23 cellular contexts compared by ENCODE assay signal in genomic region chr12:10701843-10702242, GRCh38. TPM values are rescaled to one million over a fixed set of nuclear protein-coding genes. Genes with fewer than 3 reads are reported as not detected.
DNase-seq lines count a peak whose midpoint lies in the region; ATAC-seq, FAIRE-seq and TF ChIP-seq lines count a peak whose summit lies in the region.
"Had no signal": no experiment of that assay in that cellular context is flagged by ENCODE, and none has a peak within 500 bp of the region (broad histone marks: within the 10 kb centered on the region; RNA-seq: fewer than 3 reads in every experiment).

No MANE protein-coding gene starts in this region.

- no peak for TF ChIP-seq CTCF in breast epithelium (IDR thresholded peaks at IDR 0.05)
- no peak for TF ChIP-seq CTCF in MCF 10A (IDR thresholded peaks at IDR 0.05; ENCODE audit: unreplicated experiment)
- no peak for TF ChIP-seq CTCF in MM.1S (IDR thresholded peaks at IDR 0.05; ENCODE audit: low read length)

- H4K20me1 ChIP-seq in MM.1S (ENCODE audit: insufficient read depth, low read length): no peaks in the 10 kb centered on the region

- no peaks in the 10 kb centered on the region for H3K4me1 ChIP-seq in breast epithelium
- H3K4me1 ChIP-seq in MM.1S (ENCODE audit: low read length): peaks cover 4% of the 10 kb centered on the region
- H3K4me1 ChIP-seq: prostate gland had no signal

- no peak overlapping the region for H3K4me3 Mint-ChIP-seq in MCF 10A (ENCODE audit: unreplicated experiment)
- no peak overlapping the region for H3K4me3 Mint-ChIP-seq in activated T-helper 2 cell treated with anti-CD3 and anti-CD28 coated beads, Interferon-gamma antibody, Interleukin-2, Interleukin-4, amounts not matched to agents 10 μg/mL and 5 μg/mL and 100 μg/mL, durations not matched to agents 14 hours and 24 hours and 36 hours (ENCODE audit: low read depth)
- peak overlapping the region; percentile 37 for H3K4me3 Mint-ChIP-seq in stimulated activated effector memory CD8-positive, alpha-beta T cell treated with anti-CD3 and anti-CD28 coated beads, Interleukin-12 subunit alpha, Interleukin-12 subunit beta, amount 100 ng/mL, for 72 hours
- H3K4me3 Mint-ChIP-seq: activated naive CD4-positive, alpha-beta T cell treated with anti-CD3 and anti-CD28 coated beads for 36 hours; CD4-positive, alpha-beta T cell; memory B cell had no signal

- peaks cover 12% of the 10 kb centered on the region for H3F3A ChIP-seq in MM.1S (ENCODE audit: insufficient read depth, low read length)

- POLR2A ChIA-PET in MCF 10A (lab: Yijun Ruan, JAX): interaction anchor here (0.9 kb wide), 1 partner anchor 493 kb away, joined by 3 read pairs; no protein-coding TSS in a partner anchor

- H3K36me3 Mint-ChIP-seq in MCF 10A (ENCODE audit: insufficient read depth, unreplicated experiment): peaks cover 100% of the 10 kb centered on the region
- peaks cover 60% of the 10 kb centered on the region for H3K36me3 Mint-ChIP-seq in activated T-helper 2 cell treated with anti-CD3 and anti-CD28 coated beads, Interferon-gamma antibody, Interleukin-2, Interleukin-4, amounts not matched to agents 10 μg/mL and 5 μg/mL and 100 μg/mL, durations not matched to agents 14 hours and 24 hours and 36 hours (ENCODE audit: low read depth)
- H3K36me3 Mint-ChIP-seq in stimulated activated effector memory CD8-positive, alpha-beta T cell treated with anti-CD3 and anti-CD28 coated beads, Interleukin-12 subunit alpha, Interleukin-12 subunit beta, amount 100 ng/mL, for 72 hours: peaks cover 97% of the 10 kb centered on the region
- H3K36me3 Mint-ChIP-seq: memory B cell had no signal

- H3K27ac ChIP-seq in breast epithelium (peak overlapping the region; percentile 1 to 40), MM.1S (ENCODE audit: low read length) (peak overlapping the region; percentile 53; the same call in 1 of the 2 replicates)
- H3K27ac ChIP-seq: dorsolateral prefrontal cortex, epithelial cell of prostate, heart right ventricle, prostate gland, stomach had no signal

- peak overlapping the region; percentile 72 for H3K4me2 ChIP-seq in MM.1S (ENCODE audit: low read depth, low read length)

- no peaks in the 10 kb centered on the region for H3K79me2 ChIP-seq in MM.1S (ENCODE audit: low read length)

- no peak overlapping the region for H3K27ac Mint-ChIP-seq in MCF 10A (ENCODE audit: low read depth, unreplicated experiment)
- peak overlapping the region; percentile 47 for H3K27ac Mint-ChIP-seq in activated T-helper 2 cell treated with anti-CD3 and anti-CD28 coated beads, Interferon-gamma antibody, Interleukin-2, Interleukin-4, amounts not matched to agents 10 μg/mL and 5 μg/mL and 100 μg/mL, durations not matched to agents 14 hours and 24 hours and 36 hours
- H3K27ac Mint-ChIP-seq in stimulated activated effector memory CD8-positive, alpha-beta T cell treated with anti-CD3 and anti-CD28 coated beads, Interleukin-12 subunit alpha, Interleukin-12 subunit beta, amount 100 ng/mL, for 72 hours: peak overlapping the region; percentile 82
- H3K27ac Mint-ChIP-seq: CD4-positive, alpha-beta T cell; memory B cell had no signal

- no peak for ATAC-seq in stimulated activated effector memory CD8-positive, alpha-beta T cell treated with anti-CD3 and anti-CD28 coated beads, Interleukin-12 subunit alpha, Interleukin-12 subunit beta, amount 100 ng/mL, for 72 hours
- ATAC-seq: heart right ventricle had no signal

- H3K27me3 Mint-ChIP-seq in MCF 10A (ENCODE audit: insufficient read depth, unreplicated experiment): no peaks in the 10 kb centered on the region
- no peaks in the 10 kb centered on the region for H3K27me3 Mint-ChIP-seq in activated T-helper 2 cell treated with anti-CD3 and anti-CD28 coated beads, Interferon-gamma antibody, Interleukin-2, Interleukin-4, amounts not matched to agents 10 μg/mL and 5 μg/mL and 100 μg/mL, durations not matched to agents 14 hours and 24 hours and 36 hours (ENCODE audit: low read depth)
- H3K27me3 Mint-ChIP-seq: CD4-positive, alpha-beta T cell; memory B cell had no signal

- H3K9me3 Mint-ChIP-seq in MCF 10A (ENCODE audit: unreplicated experiment): no peaks in the 10 kb centered on the region
- H3K9me3 Mint-ChIP-seq in activated T-helper 2 cell treated with anti-CD3 and anti-CD28 coated beads, Interferon-gamma antibody, Interleukin-2, Interleukin-4, amounts not matched to agents 10 μg/mL and 5 μg/mL and 100 μg/mL, durations not matched to agents 14 hours and 24 hours and 36 hours: no peaks in the 10 kb centered on the region
- no peaks in the 10 kb centered on the region for H3K9me3 Mint-ChIP-seq in stimulated activated effector memory CD8-positive, alpha-beta T cell treated with anti-CD3 and anti-CD28 coated beads, Interleukin-12 subunit alpha, Interleukin-12 subunit beta, amount 100 ng/mL, for 72 hours
- H3K9me3 Mint-ChIP-seq: activated naive CD4-positive, alpha-beta T cell treated with anti-CD3 and anti-CD28 coated beads for 36 hours; CD4-positive, alpha-beta T cell; memory B cell had no signal

- H3K9me2 ChIP-seq in MM.1S (replicated peaks; ENCODE audit: insufficient read depth, low read length): no peaks in the 10 kb centered on the region

- H3K27me3 ChIP-seq in breast epithelium (no peaks in the 10 kb centered on the region), MM.1S (replicated peaks; ENCODE audit: insufficient read depth, low read length) (no peaks in the 10 kb centered on the region)
- H3K27me3 ChIP-seq: dorsolateral prefrontal cortex, heart right ventricle, stomach, tibial nerve had no signal

- no TSS peak for BruUV-seq in MCF 10A (replicated peaks; lab: Mats Ljungman, UMichigan)

- H3K4me3 ChIP-seq in breast epithelium (no peak overlapping the region), MM.1S (ENCODE audit: low read length) (peak overlapping the region; percentile 40)
- H3K4me3 ChIP-seq: dorsolateral prefrontal cortex, heart right ventricle, prostate gland, stomach, tibial nerve had no signal

- no peak overlapping the region for H3K9ac ChIP-seq in MM.1S (ENCODE audit: low read length)

- DNase-seq in breast epithelium (ENCODE audit: low spot score in 2 of 2) (no peak), MCF 10A (ENCODE audit: unreplicated experiment) (no peak), MM.1S (no peak), islet precursor cell (no peak), urothelium cell line (ENCODE audit: low spot score) (no peak), medulla oblongata (ENCODE audit: extremely low spot score) (no peak)
- DNase-seq in activated T-helper 2 cell treated with anti-CD3 and anti-CD28 coated beads, Interferon-gamma antibody, Interleukin-2, Interleukin-4, amounts not matched to agents 10 μg/mL and 5 μg/mL and 100 μg/mL, durations not matched to agents 14 hours and 24 hours and 36 hours (ENCODE audit: low spot score): no peak
- DNase-seq in stimulated activated effector memory CD8-positive, alpha-beta T cell treated with anti-CD3 and anti-CD28 coated beads, Interleukin-12 subunit alpha, Interleukin-12 subunit beta, amount 100 ng/mL, for 72 hours (ENCODE audit: low spot score in 2 of 2): no peak
- DNase-seq: CD4-positive, alpha-beta T cell; cerebellar nuclear complex; dorsolateral prefrontal cortex; heart right ventricle; KG1; NCI-H1436 treated with DMSO at 0.1 percent for 48 hours; NCI-H69; RPMI8226; stomach had no signal

- no peak for FAIRE-seq in urothelium cell line (lab: Jason Lieb, UNC)

- H2AFZ ChIP-seq in MM.1S (ENCODE audit: low read length): peak overlapping the region; percentile 20; the same call in 1 of the 2 replicates

- TF ChIP-seq POLR2A in breast epithelium (IDR thresholded peaks at IDR 0.05): no peak

- H3K9me3 ChIP-seq in breast epithelium: no peaks in the 10 kb centered on the region
- no peaks in the 10 kb centered on the region for H3K9me3 ChIP-seq in MM.1S (replicated peaks; ENCODE audit: insufficient read depth, low read length)
- H3K9me3 ChIP-seq: heart right ventricle, prostate gland, stomach, tibial nerve had no signal

- intact Hi-C loops in breast epithelium (cut with DNase I; ENCODE audit: low total_unique reads): no loop called here
- intact Hi-C loops in MCF 10A (cut with micrococcal nuclease): loop anchor here (2.0 kb wide), 1 partner anchor 19 kb away; no protein-coding TSS in a partner anchor
- intact Hi-C loops in activated T-helper 2 cell treated with anti-CD3 and anti-CD28 coated beads, Interferon-gamma antibody, Interleukin-2, Interleukin-4, amounts not matched to agents 10 μg/mL and 5 μg/mL and 100 μg/mL, durations not matched to agents 14 hours and 24 hours and 36 hours (cut with micrococcal nuclease): loop anchor here (1.0 kb wide), 1 partner anchor 19 kb away; no protein-coding TSS in a partner anchor

- peaks cover 18% of the 10 kb centered on the region for H3K4me1 Mint-ChIP-seq in MCF 10A (ENCODE audit: insufficient read depth, unreplicated experiment)
- peaks cover 22% of the 10 kb centered on the region for H3K4me1 Mint-ChIP-seq in activated T-helper 2 cell treated with anti-CD3 and anti-CD28 coated beads, Interferon-gamma antibody, Interleukin-2, Interleukin-4, amounts not matched to agents 10 μg/mL and 5 μg/mL and 100 μg/mL, durations not matched to agents 14 hours and 24 hours and 36 hours (ENCODE audit: low read depth)
- peaks cover 14% of the 10 kb centered on the region for H3K4me1 Mint-ChIP-seq in stimulated activated effector memory CD8-positive, alpha-beta T cell treated with anti-CD3 and anti-CD28 coated beads, Interleukin-12 subunit alpha, Interleukin-12 subunit beta, amount 100 ng/mL, for 72 hours

- H3K36me3 ChIP-seq in breast epithelium: peaks cover 11% of the 10 kb centered on the region
- H3K36me3 ChIP-seq in MM.1S (replicated peaks; ENCODE audit: insufficient read depth, low read length): peaks cover 9% of the 10 kb centered on the region; the same call in 1 of the 2 replicates

- CTCF ChIA-PET in MCF 10A (lab: Yijun Ruan, JAX): interaction anchor here (0.6 kb wide), 1 partner anchor 18 kb away, joined by 3 read pairs; no protein-coding TSS in a partner anchor

RNA-seq across cellular contexts. Expression of gene YBX3, which starts 21.3 kb away (rescaled TPM):
- total RNA-seq in breast epithelium (100 to 1,000 TPM; 262 to 381 (median 290) TPM), MCF 10A (2022) (545 and 577 TPM in 2 replicates)
- total RNA-seq in activated T-helper 2 cell treated with anti-CD3 and anti-CD28 coated beads, Interferon-gamma antibody, Interleukin-2, Interleukin-4, amounts not matched to agents 10 μg/mL and 5 μg/mL and 100 μg/mL, durations not matched to agents 14 hours and 24 hours and 36 hours: 146 and 150 TPM in 2 replicates

RNA-seq across cellular contexts. Expression of gene STYK1, which starts 28.0 kb away (rescaled TPM):
- total RNA-seq in breast epithelium (1 to 10 TPM in 2 of 3 donors, under 1 TPM in 1; 0.32 to 4.9 (median 3.5) TPM), MCF 10A (2022) (0.14 and 0.56 TPM in 2 replicates)
- total RNA-seq in activated T-helper 2 cell treated with anti-CD3 and anti-CD28 coated beads, Interferon-gamma antibody, Interleukin-2, Interleukin-4, amounts not matched to agents 10 μg/mL and 5 μg/mL and 100 μg/mL, durations not matched to agents 14 hours and 24 hours and 36 hours: not detected in 2 replicates
- total RNA-seq: activated naive CD4-positive, alpha-beta T cell treated with anti-CD3 and anti-CD28 coated beads for 36 hours; CD4-positive, alpha-beta T cell; SK-MEL-5 had no signal
